In the genomic region with DNA sequence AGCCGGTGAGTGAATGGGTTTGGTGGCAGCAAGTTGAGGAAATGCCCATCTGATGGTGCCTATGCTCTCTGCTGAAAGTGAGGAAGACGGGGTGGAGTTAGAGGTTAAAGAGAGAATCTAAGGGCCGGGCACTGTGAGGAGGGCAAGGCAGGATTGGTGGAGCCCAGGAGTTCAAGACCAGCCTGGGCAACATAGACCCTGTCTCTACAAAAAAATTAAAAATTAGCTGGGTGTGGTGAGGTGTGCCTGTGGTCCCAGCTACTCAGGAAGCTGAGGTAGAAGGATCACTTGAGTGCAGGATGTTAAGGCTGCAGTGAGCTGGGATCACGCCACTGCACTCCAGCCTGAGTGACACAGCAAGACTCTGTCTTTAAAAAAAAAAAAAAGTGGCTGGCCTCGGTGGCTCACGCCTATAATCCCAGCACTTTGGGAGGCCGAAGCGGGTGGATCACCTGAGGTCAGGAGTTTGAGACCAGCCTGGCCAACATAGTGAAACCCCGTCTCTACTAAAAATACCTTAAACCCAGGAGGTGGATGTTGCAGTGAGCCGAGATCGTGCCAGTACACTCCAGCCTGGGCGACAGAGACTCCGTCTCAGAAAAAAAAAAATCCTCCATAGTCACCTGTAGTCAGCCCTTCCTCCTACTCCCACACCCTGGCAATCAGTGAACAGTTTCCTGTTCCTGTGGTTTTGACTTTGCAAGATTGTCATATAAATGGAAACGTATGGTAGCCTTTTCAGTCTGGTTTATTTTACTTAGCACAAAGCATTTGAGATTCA, we compare ENCODE assay signal across 10 cellular contexts. TPM values are rescaled to one million over a fixed set of nuclear protein-coding genes. Genes with fewer than 3 reads are reported as not detected.
A peak's percentile ranks its signal among the peaks of the same experiment; 100 is the strongest.
DNase-seq lines count a peak whose midpoint lies in the region; ATAC-seq and TF ChIP-seq lines count a peak whose summit lies in the region.
"Not testable (repeated sequence)": the region's sequence is repeated elsewhere in the genome, so short reads cannot be mapped to it uniquely, and the experiment has no call there.
"Had no signal": no experiment of that assay in that cellular context is flagged by ENCODE, and none has a peak within 500 bp of the region (broad histone marks: within the 10 kb centered on the region; RNA-seq: fewer than 3 reads in every experiment).

No MANE protein-coding gene starts in this region.

- intact Hi-C loops in CD4-positive, alpha-beta T cell (cut with DNase I, micrococcal nuclease), result loop anchor here in 1 of 2 experiments (2.0 kb wide), 1 partner anchor 122 kb away; the partner anchor contains the start of gene WBP2NL

- H3F3A ChIP-seq in OCI-LY1 (ENCODE audit: insufficient read depth, low read length), result not testable (repeated sequence)

- not testable (repeated sequence) for H3K36me3 ChIP-seq in OCI-LY1 (ENCODE audit: insufficient read depth, low read length)

- H3K4me1 ChIP-seq in OCI-LY1 (ENCODE audit: insufficient read depth, low read length, severe bottlenecking), result peaks cover 17% of the 10 kb centered on the region

- H3K9ac ChIP-seq in OCI-LY1 (ENCODE audit: low read length), result not testable (repeated sequence)

- not testable (repeated sequence) for H4K20me1 ChIP-seq in OCI-LY1 (ENCODE audit: insufficient read depth, low read length)

- CTCF ChIA-PET in CD4-positive, alpha-beta T cell (lab: Charles Lee), result interaction anchor here (0.7 to 3.5 kb wide), 2 partner anchors 30 to 163 kb away, joined by 3 to 12 read pairs; partner anchors contain the start of gene NDUFA6
- CTCF ChIA-PET in activated CD4-positive, alpha-beta T cell treated with anti-CD3 and anti-CD28 coated beads, Interleukin-2, amount 10 ng/mL, durations not matched to agents 7 days and 5 days (lab: Charles Lee), result interaction anchor here (0.5 to 1.1 kb wide), 3 partner anchors 30 to 157 kb away, joined by 3 to 4 read pairs (median 4); partner anchors contain the start of gene NDUFA6

- not testable (repeated sequence) for H3K27ac ChIP-seq in CD4-positive, alpha-beta T cell (ENCODE audit: low read depth, low read length); OCI-LY1 (ENCODE audit: low read depth, low read length, poor library complexity, severe bottlenecking)

- H3K4me1 Mint-ChIP-seq in CD4-positive, alpha-beta T cell (ENCODE audit: low read depth), result peaks cover 50% of the 10 kb centered on the region
- H3K4me1 Mint-ChIP-seq in activated CD4-positive, alpha-beta T cell treated with anti-CD3 and anti-CD28 coated beads, Interleukin-2, amount 10 ng/mL, durations not matched to agents 7 days and 5 days, result peaks cover 40% of the 10 kb centered on the region
- H3K4me1 Mint-ChIP-seq in activated T-helper 17 cell treated with anti-CD3 and anti-CD28 coated beads, Interleukin-2, amount 50 U/mL, for 72 hours, result peaks cover 28% of the 10 kb centered on the region
- H3K4me1 Mint-ChIP-seq in central memory CD8-positive, alpha-beta T cell, result peaks cover 36% of the 10 kb centered on the region
- H3K4me1 Mint-ChIP-seq in naive thymus-derived CD8-positive, alpha-beta T cell, result peaks cover 19 to 40% (median 35%) of the 10 kb centered on the region in 4 donors
- H3K4me1 Mint-ChIP-seq in stimulated activated effector memory CD8-positive, alpha-beta T cell treated with anti-CD3 and anti-CD28 coated beads, Interleukin-12 subunit alpha, Interleukin-12 subunit beta, amount 100 ng/mL, for 72 hours, result peaks cover 34% of the 10 kb centered on the region

- H3K9me2 ChIP-seq in OCI-LY1 (ENCODE audit: low read depth, low read length), result not testable (repeated sequence)

- H3K36me3 Mint-ChIP-seq in CD4-positive, alpha-beta T cell (ENCODE audit: low read depth), result peaks cover 10% of the 10 kb centered on the region
- H3K36me3 Mint-ChIP-seq in activated CD4-positive, alpha-beta T cell treated with anti-CD3 and anti-CD28 coated beads, Interleukin-2, amount 10 ng/mL, durations not matched to agents 7 days and 5 days (ENCODE audit: low read depth), result peaks cover 15% of the 10 kb centered on the region
- not testable (repeated sequence) for H3K36me3 Mint-ChIP-seq in activated T-helper 17 cell treated with anti-CD3 and anti-CD28 coated beads, Interleukin-2, amount 50 U/mL, for 72 hours (ENCODE audit: low read depth); central memory CD8-positive, alpha-beta T cell (ENCODE audit: insufficient read depth); stimulated activated effector memory CD8-positive, alpha-beta T cell treated with anti-CD3 and anti-CD28 coated beads, Interleukin-12 subunit alpha, Interleukin-12 subunit beta, amount 100 ng/mL, for 72 hours
- peaks cover 0 to 11% (median 3%) of the 10 kb centered on the region in 3 donors for H3K36me3 Mint-ChIP-seq in naive thymus-derived CD8-positive, alpha-beta T cell

- H2AFZ ChIP-seq in OCI-LY1 (ENCODE audit: low read length), result not testable (repeated sequence)

- not testable (repeated sequence) for TF ChIP-seq CTCF in CD4-positive, alpha-beta T cell (IDR thresholded peaks at IDR 0.05); OCI-LY1 (IDR thresholded peaks at IDR 0.05; ENCODE audit: low read length)

- not testable (repeated sequence) for H3K27me3 ChIP-seq in CD4-positive, alpha-beta T cell (ENCODE audit: control insufficient read depth, insufficient read depth, low read length); OCI-LY1 (ENCODE audit: insufficient read depth, low read length)

- DNase-seq in CD4-positive, alpha-beta T cell, result peak in 3 of 10 experiments; percentile 10 to 36 (median 32)
- peak; percentile 41 for DNase-seq in GM19238 (ENCODE audit: insufficient read length, low spot score)
- peak; percentile 57 for DNase-seq in activated CD4-positive, alpha-beta T cell treated with anti-CD3 and anti-CD28 coated beads, Interleukin-2, amount 10 ng/mL, durations not matched to agents 7 days and 5 days
- not testable (repeated sequence) for DNase-seq in central memory CD8-positive, alpha-beta T cell (ENCODE audit: low spot score in 2 of 2); stimulated activated effector memory CD8-positive, alpha-beta T cell treated with anti-CD3 and anti-CD28 coated beads, Interleukin-12 subunit alpha, Interleukin-12 subunit beta, amount 100 ng/mL, for 72 hours (ENCODE audit: low spot score in 2 of 2)
- peak in 6 of 10 donors; percentile 19 to 67 (median 34) for DNase-seq in naive thymus-derived CD8-positive, alpha-beta T cell

- not testable (repeated sequence) for H3K9me3 ChIP-seq in CD4-positive, alpha-beta T cell (ENCODE audit: control insufficient read depth, low read length); OCI-LY1 (ENCODE audit: low read length)

- H3K27ac Mint-ChIP-seq in CD4-positive, alpha-beta T cell, result peak overlapping the region; percentile 75
- peak overlapping the region; percentile 90 for H3K27ac Mint-ChIP-seq in activated CD4-positive, alpha-beta T cell treated with anti-CD3 and anti-CD28 coated beads, Interleukin-2, amount 10 ng/mL, durations not matched to agents 7 days and 5 days
- peak overlapping the region; percentile 83 for H3K27ac Mint-ChIP-seq in activated T-helper 17 cell treated with anti-CD3 and anti-CD28 coated beads, Interleukin-2, amount 50 U/mL, for 72 hours
- H3K27ac Mint-ChIP-seq in central memory CD8-positive, alpha-beta T cell (ENCODE audit: low read depth), result peak overlapping the region; percentile 92
- peak overlapping the region; percentile 55 to 91 (median 84) for H3K27ac Mint-ChIP-seq in naive thymus-derived CD8-positive, alpha-beta T cell
- H3K27ac Mint-ChIP-seq in stimulated activated effector memory CD8-positive, alpha-beta T cell treated with anti-CD3 and anti-CD28 coated beads, Interleukin-12 subunit alpha, Interleukin-12 subunit beta, amount 100 ng/mL, for 72 hours, result peak overlapping the region; percentile 90

- peak; percentile 93 for ATAC-seq in CD4-positive, alpha-beta T cell (ENCODE audit: poor library complexity)
- ATAC-seq in activated T-helper 17 cell treated with anti-CD3 and anti-CD28 coated beads, Interleukin-2, amount 50 U/mL, for 72 hours (replicated peaks), result peak; percentile 86
- peak; percentile 77 for ATAC-seq in central memory CD8-positive, alpha-beta T cell (replicated peaks; ENCODE audit: extremely low read depth, poor library complexity, severe bottlenecking)
- peak; percentile 88 to 93 for ATAC-seq in naive thymus-derived CD8-positive, alpha-beta T cell
- peak; percentile 80 for ATAC-seq in stimulated activated effector memory CD8-positive, alpha-beta T cell treated with anti-CD3 and anti-CD28 coated beads, Interleukin-12 subunit alpha, Interleukin-12 subunit beta, amount 100 ng/mL, for 72 hours

- peak overlapping the region; percentile 84 for H3K4me3 Mint-ChIP-seq in CD4-positive, alpha-beta T cell
- H3K4me3 Mint-ChIP-seq in activated CD4-positive, alpha-beta T cell treated with anti-CD3 and anti-CD28 coated beads, Interleukin-2, amount 10 ng/mL, durations not matched to agents 7 days and 5 days, result peak overlapping the region; percentile 65
- H3K4me3 Mint-ChIP-seq in activated T-helper 17 cell treated with anti-CD3 and anti-CD28 coated beads, Interleukin-2, amount 50 U/mL, for 72 hours, result peak overlapping the region; percentile 77
- peak overlapping the region; percentile 78 for H3K4me3 Mint-ChIP-seq in central memory CD8-positive, alpha-beta T cell
- H3K4me3 Mint-ChIP-seq in naive thymus-derived CD8-positive, alpha-beta T cell, result peak overlapping the region; percentile 69 to 87 (median 82)
- peak overlapping the region; percentile 62 for H3K4me3 Mint-ChIP-seq in stimulated activated effector memory CD8-positive, alpha-beta T cell treated with anti-CD3 and anti-CD28 coated beads, Interleukin-12 subunit alpha, Interleukin-12 subunit beta, amount 100 ng/mL, for 72 hours

- not testable (repeated sequence) for H3K9me3 Mint-ChIP-seq in CD4-positive, alpha-beta T cell; activated CD4-positive, alpha-beta T cell treated with anti-CD3 and anti-CD28 coated beads, Interleukin-2, amount 10 ng/mL, durations not matched to agents 7 days and 5 days; activated T-helper 17 cell treated with anti-CD3 and anti-CD28 coated beads, Interleukin-2, amount 50 U/mL, for 72 hours; central memory CD8-positive, alpha-beta T cell; stimulated activated effector memory CD8-positive, alpha-beta T cell treated with anti-CD3 and anti-CD28 coated beads, Interleukin-12 subunit alpha, Interleukin-12 subunit beta, amount 100 ng/mL, for 72 hours
- H3K9me3 Mint-ChIP-seq in naive thymus-derived CD8-positive, alpha-beta T cell, result peaks cover 0 to 12% (median 6%) of the 10 kb centered on the region in 9 donors

- H3K27me3 Mint-ChIP-seq in CD4-positive, alpha-beta T cell; activated CD4-positive, alpha-beta T cell treated with anti-CD3 and anti-CD28 coated beads, Interleukin-2, amount 10 ng/mL, durations not matched to agents 7 days and 5 days; activated T-helper 17 cell treated with anti-CD3 and anti-CD28 coated beads, Interleukin-2, amount 50 U/mL, for 72 hours; central memory CD8-positive, alpha-beta T cell; naive thymus-derived CD8-positive, alpha-beta T cell: not testable (repeated sequence)

- peak overlapping the region; percentile 18; the same call in 1 of the 2 replicates for H3K4me2 ChIP-seq in OCI-LY1 (ENCODE audit: low read length)

- H3K4me3 ChIP-seq in OCI-LY1 (ENCODE audit: low read depth, low read length, poor library complexity, severe bottlenecking), result not testable (repeated sequence)

- not testable (repeated sequence) for H3K79me2 ChIP-seq in OCI-LY1 (ENCODE audit: insufficient read depth, low read length)

- POLR2A ChIA-PET in CD4-positive, alpha-beta T cell (lab: Charles Lee), result interaction anchor here (1.2 to 1.3 kb wide), 3 partner anchors 29 to 324 kb away, joined by 3 to 6 read pairs (median 5); partner anchors contain the start of gene NDUFA6
- POLR2A ChIA-PET in activated CD4-positive, alpha-beta T cell treated with anti-CD3 and anti-CD28 coated beads, Interleukin-2, amount 10 ng/mL, durations not matched to agents 7 days and 5 days (lab: Charles Lee); naive thymus-derived CD8-positive, alpha-beta T cell (lab: Charles Lee): not testable (repeated sequence)

RNA-seq across cellular contexts. Expression of gene CYP2D6, which starts 10.2 kb away (rescaled TPM):
- 1 to 10 TPM; 7.4 to 7.5 TPM for total RNA-seq in CD4-positive, alpha-beta T cell
- 1 to 10 TPM; 5.0 to 6.6 TPM for total RNA-seq in activated CD4-positive, alpha-beta T cell treated with anti-CD3 and anti-CD28 coated beads, Interleukin-2, amount 10 ng/mL, durations not matched to agents 7 days and 5 days
- total RNA-seq in activated T-helper 17 cell treated with anti-CD3 and anti-CD28 coated beads, Interleukin-2, amount 50 U/mL, for 72 hours, result 1 to 10 TPM; 5.5 to 6.3 TPM
- total RNA-seq in naive thymus-derived CD8-positive, alpha-beta T cell, result 1 to 10 TPM; 9.2 to 9.6 TPM
- polyA plus RNA-seq in naive thymus-derived CD8-positive, alpha-beta T cell, result under 1 TPM in 1 of 3 donors, not detected in 2; 0.12 TPM

RNA-seq across cellular contexts. Expression of gene NDUFA6, which starts 29.8 kb away (rescaled TPM):
- 10 to 100 TPM; 52.8 to 59.8 TPM for total RNA-seq in CD4-positive, alpha-beta T cell
- 10 to 100 TPM; 85.9 to 89.8 TPM for total RNA-seq in activated CD4-positive, alpha-beta T cell treated with anti-CD3 and anti-CD28 coated beads, Interleukin-2, amount 10 ng/mL, durations not matched to agents 7 days and 5 days
- total RNA-seq in activated T-helper 17 cell treated with anti-CD3 and anti-CD28 coated beads, Interleukin-2, amount 50 U/mL, for 72 hours, result 10 to 100 TPM; 59.1 to 81.7 TPM
- 10 to 100 TPM; 41.0 to 41.1 TPM for total RNA-seq in naive thymus-derived CD8-positive, alpha-beta T cell
- polyA plus RNA-seq in naive thymus-derived CD8-positive, alpha-beta T cell, result 100 to 1,000 TPM; 106 to 137 (median 115) TPM

RNA-seq across cellular contexts. Expression of gene SMDT1, which starts 40.9 kb away (rescaled TPM):
- total RNA-seq in CD4-positive, alpha-beta T cell, result 10 to 100 TPM; 84.7 to 86.4 TPM
- 10 to 100 TPM; 62.4 to 95.6 TPM for total RNA-seq in activated CD4-positive, alpha-beta T cell treated with anti-CD3 and anti-CD28 coated beads, Interleukin-2, amount 10 ng/mL, durations not matched to agents 7 days and 5 days
- 10 to 100 TPM; 34.7 to 66.2 TPM for total RNA-seq in activated T-helper 17 cell treated with anti-CD3 and anti-CD28 coated beads, Interleukin-2, amount 50 U/mL, for 72 hours
- total RNA-seq in naive thymus-derived CD8-positive, alpha-beta T cell, result 10 to 100 TPM; 86.6 to 99.9 TPM
- polyA plus RNA-seq in naive thymus-derived CD8-positive, alpha-beta T cell, result 100 to 1,000 TPM; 152 to 294 (median 179) TPM

RNA-seq across cellular contexts. Expression of gene PHETA2, which starts 46.4 kb away (rescaled TPM):
- total RNA-seq in CD4-positive, alpha-beta T cell, result under 1 TPM; 0.27 to 0.42 TPM
- 1 to 10 TPM; 1.8 to 2.6 TPM for total RNA-seq in activated CD4-positive, alpha-beta T cell treated with anti-CD3 and anti-CD28 coated beads, Interleukin-2, amount 10 ng/mL, durations not matched to agents 7 days and 5 days
- total RNA-seq in activated T-helper 17 cell treated with anti-CD3 and anti-CD28 coated beads, Interleukin-2, amount 50 U/mL, for 72 hours, result 1 to 10 TPM; 2.5 to 3.4 TPM
- 1 to 10 TPM in 1 of 2 experiments, under 1 TPM in 1; 0.74 to 1.6 TPM for total RNA-seq in naive thymus-derived CD8-positive, alpha-beta T cell
- polyA plus RNA-seq in naive thymus-derived CD8-positive, alpha-beta T cell, result under 1 TPM; 0.08 to 0.17 (median 0.13) TPM
- total RNA-seq: HT1080, SJCRH30 had no signal

RNA-seq across cellular contexts. Expression of gene NAGA, which starts 49.8 kb away (rescaled TPM):
- 1 to 10 TPM; 2.6 to 3.2 TPM for total RNA-seq in CD4-positive, alpha-beta T cell
- total RNA-seq in activated CD4-positive, alpha-beta T cell treated with anti-CD3 and anti-CD28 coated beads, Interleukin-2, amount 10 ng/mL, durations not matched to agents 7 days and 5 days, result 10 to 100 TPM; 22.4 to 23.0 TPM
- 10 to 100 TPM; 30.7 to 34.8 TPM for total RNA-seq in activated T-helper 17 cell treated with anti-CD3 and anti-CD28 coated beads, Interleukin-2, amount 50 U/mL, for 72 hours
- total RNA-seq in naive thymus-derived CD8-positive, alpha-beta T cell, result 1 to 10 TPM; 7.8 to 9.1 TPM
- polyA plus RNA-seq in naive thymus-derived CD8-positive, alpha-beta T cell, result 10 to 100 TPM in 2 of 3 donors, 1 to 10 TPM in 1; 8.2 to 11.2 (median 10.2) TPM
